10 cellular contexts compared by ENCODE assay signal in genomic region chr2:235936493-235936892, GRCh38.
A peak's percentile ranks its signal among the peaks of the same experiment; 100 is the strongest.
DNase-seq lines count a peak whose midpoint lies in the region; ATAC-seq and TF ChIP-seq lines count a peak whose summit lies in the region.
"Had no signal": no experiment of that assay in that cellular context is flagged by ENCODE, and none has a peak within 500 bp of the region (broad histone marks: within the 10 kb centered on the region; RNA-seq: fewer than 3 reads in every experiment).

No MANE protein-coding gene starts in this region.

- H3K4me1 Mint-ChIP-seq in stimulated activated naive CD8-positive, alpha-beta T cell treated with anti-CD3 and anti-CD28 coated beads, Interleukin-15, amount 100 ng/mL, for 72 hours = no peaks in the 10 kb centered on the region
- H3K4me1 Mint-ChIP-seq in natural killer cell treated with Interleukin-12 subunit alpha and Interleukin-12 subunit beta and Interleukin-15 and Interleukin-18, amount 100 ng/mL, for 72 hours (ENCODE audit: low read depth in 2 of 2) = peaks cover 0 to 6% of the 10 kb centered on the region in 2 donors

- no peak overlapping the region for H3K4me3 Mint-ChIP-seq in stimulated activated naive CD8-positive, alpha-beta T cell treated with anti-CD3 and anti-CD28 coated beads, Interleukin-15, amount 100 ng/mL, for 72 hours
- no peak overlapping the region for H3K4me3 Mint-ChIP-seq in natural killer cell treated with Interleukin-12 subunit alpha and Interleukin-12 subunit beta and Interleukin-15 and Interleukin-18, amount 100 ng/mL, for 72 hours

- H3K4me2 ChIP-seq in OCI-LY7 (ENCODE audit: low read length) = no peak overlapping the region

- TF ChIP-seq CTCF in OCI-LY7 (conservative IDR thresholded peaks at IDR 0.05; ENCODE audit: low read length) (peak; percentile 62), fibroblast of pulmonary artery (IDR thresholded peaks at IDR 0.05; ENCODE audit: low read length, missing control alignments) (peak; percentile 47), upper lobe of right lung (IDR thresholded peaks at IDR 0.05) (peak; percentile 16)

- H3K9me3 Mint-ChIP-seq in stimulated activated naive CD8-positive, alpha-beta T cell treated with anti-CD3 and anti-CD28 coated beads, Interleukin-15, amount 100 ng/mL, for 72 hours = peaks cover 0 to 9% of the 10 kb centered on the region in 2 donors
- no peaks in the 10 kb centered on the region for H3K9me3 Mint-ChIP-seq in natural killer cell treated with Interleukin-12 subunit alpha and Interleukin-12 subunit beta and Interleukin-15 and Interleukin-18, amount 100 ng/mL, for 72 hours

- no peak overlapping the region for H3K27ac Mint-ChIP-seq in stimulated activated naive CD8-positive, alpha-beta T cell treated with anti-CD3 and anti-CD28 coated beads, Interleukin-15, amount 100 ng/mL, for 72 hours
- H3K27ac Mint-ChIP-seq in natural killer cell treated with Interleukin-12 subunit alpha and Interleukin-12 subunit beta and Interleukin-15 and Interleukin-18, amount 100 ng/mL, for 72 hours = no peak overlapping the region

- CTCF ChIA-PET in OCI-LY7 (lab: Charles Lee; ENCODE audit: unreplicated experiment) = no interaction called here

- in situ Hi-C loops in G401 (cut with HindIII; ENCODE audit: low sequenced_read_pairs) = no loop called here

- H3K79me2 ChIP-seq in OCI-LY7 (ENCODE audit: insufficient read depth, low read depth, low read length) = no peaks in the 10 kb centered on the region

- H3K36me3 Mint-ChIP-seq in natural killer cell treated with Interleukin-12 subunit alpha and Interleukin-12 subunit beta and Interleukin-15 and Interleukin-18, amount 100 ng/mL, for 72 hours = peaks cover 9% of the 10 kb centered on the region

- no TSS peak for BruUV-seq in OCI-LY7 (replicated peaks; lab: Mats Ljungman, UMichigan)

- no peak overlapping the region for H3K4me3 ChIP-seq in OCI-LY7 (ENCODE audit: low read depth, low read length, poor library complexity, severe bottlenecking)
- H3K4me3 ChIP-seq in fibroblast of pulmonary artery (replicated peaks; ENCODE audit: low read depth, low read length) = no peak overlapping the region
- no peak overlapping the region for H3K4me3 ChIP-seq in upper lobe of right lung

- H3K27ac ChIP-seq in OCI-LY7 (ENCODE audit: low read depth, low read length, poor library complexity, severe bottlenecking) = no peak overlapping the region
- no peak overlapping the region for H3K27ac ChIP-seq in upper lobe of right lung
- H3K27ac ChIP-seq: neutrophil had no signal

- ATAC-seq in stimulated activated naive CD8-positive, alpha-beta T cell treated with anti-CD3 and anti-CD28 coated beads, Interleukin-15, Interleukin-2, amounts not matched to agents 100 U/mL and 50 U/mL, for 24 hours = no peak
- no peak for ATAC-seq in stimulated activated naive CD8-positive, alpha-beta T cell treated with anti-CD3 and anti-CD28 coated beads, Interleukin-15, amount 100 ng/mL, for 72 hours
- ATAC-seq in upper lobe of right lung = no peak
- no peak for ATAC-seq in natural killer cell treated with Interleukin-12 subunit alpha and Interleukin-12 subunit beta and Interleukin-15 and Interleukin-18, amount 100 ng/mL, for 72 hours

- no peaks in the 10 kb centered on the region for H3K9me2 ChIP-seq in OCI-LY7 (ENCODE audit: insufficient read depth, low read length)

- no peaks in the 10 kb centered on the region for H3K4me1 ChIP-seq in OCI-LY7 (ENCODE audit: insufficient read depth, low read length, poor library complexity, severe bottlenecking)
- no peaks in the 10 kb centered on the region for H3K4me1 ChIP-seq in upper lobe of right lung

- H3K27me3 ChIP-seq in upper lobe of right lung = no peaks in the 10 kb centered on the region
- H3K27me3 ChIP-seq: neutrophil had no signal

- POLR2A ChIA-PET in OCI-LY7 (lab: Charles Lee) = no interaction called here

- intact Hi-C loops in OCI-LY7 (cut with micrococcal nuclease; ENCODE audit: unreplicated experiment) = no loop called here
- intact Hi-C loops in upper lobe of right lung (cut with DNase I) = no loop called here

- H3K27me3 Mint-ChIP-seq in stimulated activated naive CD8-positive, alpha-beta T cell treated with anti-CD3 and anti-CD28 coated beads, Interleukin-15, amount 100 ng/mL, for 72 hours = peaks cover 31% of the 10 kb centered on the region
- no peaks in the 10 kb centered on the region for H3K27me3 Mint-ChIP-seq in natural killer cell treated with Interleukin-12 subunit alpha and Interleukin-12 subunit beta and Interleukin-15 and Interleukin-18, amount 100 ng/mL, for 72 hours

- H4K20me1 ChIP-seq in OCI-LY7 (ENCODE audit: insufficient read depth, low read length) = no peaks in the 10 kb centered on the region

- H3K9me3 ChIP-seq in OCI-LY7 (ENCODE audit: low read length) (no peaks in the 10 kb centered on the region), upper lobe of right lung (no peaks in the 10 kb centered on the region)
- H3K9me3 ChIP-seq: neutrophil had no signal

- no peaks in the 10 kb centered on the region for H3K36me3 ChIP-seq in OCI-LY7 (ENCODE audit: insufficient read depth, low read length)
- H3K36me3 ChIP-seq in upper lobe of right lung = peaks cover 7% of the 10 kb centered on the region
- H3K36me3 ChIP-seq: neutrophil had no signal

- H2AFZ ChIP-seq in OCI-LY7 (ENCODE audit: low read length) = no peak overlapping the region

- DNase-seq in stimulated activated naive CD8-positive, alpha-beta T cell treated with anti-CD3 and anti-CD28 coated beads, Interleukin-15, Interleukin-2, amounts not matched to agents 100 U/mL and 50 U/mL, for 24 hours = peak; percentile 7
- DNase-seq in stimulated activated naive CD8-positive, alpha-beta T cell treated with anti-CD3 and anti-CD28 coated beads, Interleukin-15, amount 100 ng/mL, for 72 hours = no peak
- DNase-seq in OCI-LY7 (ENCODE audit: low spot score) = no peak
- peak; percentile 22 for DNase-seq in fibroblast of pulmonary artery (ENCODE audit: low read depth)
- DNase-seq in upper lobe of right lung = no peak
- DNase-seq in natural killer cell treated with Interleukin-12 subunit alpha and Interleukin-12 subunit beta and Interleukin-15 and Interleukin-18, amount 100 ng/mL, for 72 hours (ENCODE audit: low spot score) = no peak
- DNase-seq in COR-L47 (lab: John Stamatoyannopoulos, UW) = no peak
- no peak for DNase-seq in G401 (ENCODE audit: low spot score)
- DNase-seq: activated naive CD4-positive, alpha-beta T cell had no signal

Comparison
In these comparisons a context has a peak if more than half of its experiments do, and no peak if none do; other contexts are left out.
1. DNase-seq: peak in stimulated activated naive CD8-positive, alpha-beta T cell treated with anti-CD3 and anti-CD28 coated beads, Interleukin-15, Interleukin-2, amounts not matched to agents 100 U/mL and 50 U/mL, for 24 hours (single experiment) and fibroblast of pulmonary artery (single experiment); none in stimulated activated naive CD8-positive, alpha-beta T cell treated with anti-CD3 and anti-CD28 coated beads, Interleukin-15, amount 100 ng/mL, for 72 hours (0 of 2), OCI-LY7 (single experiment), upper lobe of right lung (single experiment), natural killer cell treated with Interleukin-12 subunit alpha and Interleukin-12 subunit beta and Interleukin-15 and Interleukin-18, amount 100 ng/mL, for 72 hours (single experiment), COR-L47 (single experiment) and G401 (single experiment).
2. Peak in every context shown above with its lines, with median percentiles within 50 percentile points of each other: CTCF ChIP-seq.